In genomic region chr17:64118452-64118979, GRCh38 we compare ENCODE assay signal across 10 cellular contexts. TPM values are rescaled to one million over a fixed set of nuclear protein-coding genes. Genes with fewer than 3 reads are reported as not detected.
DNase-seq lines count a peak whose midpoint lies in the region; ATAC-seq and TF ChIP-seq lines count a peak whose summit lies in the region.
"Had no signal": no experiment of that assay in that cellular context is flagged by ENCODE, and none has a peak within 500 bp of the region (broad histone marks: within the 10 kb centered on the region; RNA-seq: fewer than 3 reads in every experiment).

No MANE protein-coding gene starts in this region.

- CTCF ChIA-PET in OCI-LY7 (lab: Charles Lee; ENCODE audit: unreplicated experiment), result interaction anchor here (1.0 to 1.1 kb wide), 2 partner anchors 55 to 172 kb away, joined by 3 read pairs; no protein-coding TSS in a partner anchor

- TF ChIP-seq POLR2A in spleen (IDR thresholded peaks at IDR 0.05), result no peak
- TF ChIP-seq POLR2A in GM18505 (IDR thresholded peaks at IDR 0.05; ENCODE audit: borderline replicate concordance, extremely low read depth, insufficient read depth, insufficient read length), result no peak

- peaks cover 39% of the 10 kb centered on the region; the same call in 1 of the 2 replicates for H3K79me2 ChIP-seq in OCI-LY7 (ENCODE audit: insufficient read depth, low read depth, low read length)

- no peak overlapping the region for H3K4me3 Mint-ChIP-seq in T-helper 1 cell treated with Interleukin-12 subunit alpha and Interleukin-12 subunit beta and Interleukin-4 antibody, amounts not matched to agents 30 μg/mL and 1 μg/mL, for 36 hours
- H3K4me3 Mint-ChIP-seq: B cell had no signal

- ATAC-seq in esophagus mucosa (peak; percentile 51), GM18505 (IDR thresholded peaks at IDR 0.05; ENCODE audit: unreplicated experiment) (no peak)

- no peaks in the 10 kb centered on the region for H3K27me3 Mint-ChIP-seq in T-helper 1 cell treated with Interleukin-12 subunit alpha and Interleukin-12 subunit beta and Interleukin-4 antibody, amounts not matched to agents 30 μg/mL and 1 μg/mL, for 36 hours (ENCODE audit: low read depth)
- H3K27me3 Mint-ChIP-seq: B cell had no signal

- H3K4me1 ChIP-seq in spleen (peaks cover 27 to 96% (median 62%) of the 10 kb centered on the region in 6 donors), OCI-LY7 (ENCODE audit: insufficient read depth, low read length, poor library complexity, severe bottlenecking) (peaks cover 30% of the 10 kb centered on the region)

- no peak for TF ChIP-seq CTCF in spleen (IDR thresholded peaks at IDR 0.05 in 8 of 11, conservative IDR thresholded peaks at IDR 0.05 in 3 of 11)
- TF ChIP-seq CTCF in OCI-LY7 (conservative IDR thresholded peaks at IDR 0.05; ENCODE audit: low read length), result no peak

- peak overlapping the region in 7 of 8 donors; percentile 9 to 72 (median 47) for H3K27ac ChIP-seq in spleen
- no peak overlapping the region for H3K27ac ChIP-seq in OCI-LY7 (ENCODE audit: low read depth, low read length, poor library complexity, severe bottlenecking)

- H3K4me3 ChIP-seq in spleen (peak overlapping the region in 1 of 8 donors; percentile 6), OCI-LY7 (ENCODE audit: low read depth, low read length, poor library complexity, severe bottlenecking) (no peak overlapping the region)

- peaks cover 64% of the 10 kb centered on the region for H3K4me1 Mint-ChIP-seq in T-helper 1 cell treated with Interleukin-12 subunit alpha and Interleukin-12 subunit beta and Interleukin-4 antibody, amounts not matched to agents 30 μg/mL and 1 μg/mL, for 36 hours (ENCODE audit: low read depth)

- POLR2A ChIA-PET in OCI-LY7 (lab: Charles Lee), result interaction anchor here (1.0 to 1.4 kb wide), 3 partner anchors 36 to 45 kb away, joined by 3 to 4 read pairs (median 3); no protein-coding TSS in a partner anchor

- H3K36me3 Mint-ChIP-seq in T-helper 1 cell treated with Interleukin-12 subunit alpha and Interleukin-12 subunit beta and Interleukin-4 antibody, amounts not matched to agents 30 μg/mL and 1 μg/mL, for 36 hours (ENCODE audit: low read depth), result peaks cover 52% of the 10 kb centered on the region

- H3K27ac Mint-ChIP-seq in T-helper 1 cell treated with Interleukin-12 subunit alpha and Interleukin-12 subunit beta and Interleukin-4 antibody, amounts not matched to agents 30 μg/mL and 1 μg/mL, for 36 hours, result peak overlapping the region; percentile 41
- H3K27ac Mint-ChIP-seq: B cell had no signal

- H3K9me3 Mint-ChIP-seq in T-helper 1 cell treated with Interleukin-12 subunit alpha and Interleukin-12 subunit beta and Interleukin-4 antibody, amounts not matched to agents 30 μg/mL and 1 μg/mL, for 36 hours, result no peaks in the 10 kb centered on the region

- H3K27me3 ChIP-seq in spleen (replicated peaks in 1 of 7), result no peaks in the 10 kb centered on the region
- H3K27me3 ChIP-seq: dorsolateral prefrontal cortex had no signal

- DNase-seq in T-helper 1 cell (no peak), NOMO-1 treated with DMSO at 0.1 percent for 48 hours (lab: John Stamatoyannopoulos, UW; ENCODE audit: unreplicated experiment) (peak; percentile 72), spleen (no peak), OCI-LY7 (ENCODE audit: low spot score) (no peak)
- DNase-seq in activated CD4-positive, CD25-positive, alpha-beta regulatory T cell treated with anti-CD3 and anti-CD28 coated beads, Interleukin-2, amount 50 U/mL, for 72 hours, result no peak

- no peak overlapping the region for H2AFZ ChIP-seq in OCI-LY7 (ENCODE audit: low read length)

- H3K4me2 ChIP-seq in OCI-LY7 (ENCODE audit: low read length), result no peak overlapping the region

- intact Hi-C loops in spleen (cut with DNase I; ENCODE audit: low total_unique reads), result no loop called here
- intact Hi-C loops in OCI-LY7 (cut with micrococcal nuclease; ENCODE audit: unreplicated experiment), result no loop called here

- H3K36me3 ChIP-seq in spleen, result peaks cover 0 to 7% (median 0%) of the 10 kb centered on the region in 6 donors
- peaks cover 12% of the 10 kb centered on the region; the same call in 1 of the 2 replicates for H3K36me3 ChIP-seq in OCI-LY7 (ENCODE audit: insufficient read depth, low read length)

- H3K9me2 ChIP-seq in OCI-LY7 (ENCODE audit: insufficient read depth, low read length), result no peaks in the 10 kb centered on the region

- BruUV-seq in OCI-LY7 (replicated peaks; lab: Mats Ljungman, UMichigan), result no TSS peak

- H3K9me3 ChIP-seq in spleen (no peaks in the 10 kb centered on the region), OCI-LY7 (ENCODE audit: low read length) (no peaks in the 10 kb centered on the region)

- H4K20me1 ChIP-seq in OCI-LY7 (ENCODE audit: insufficient read depth, low read length), result no peaks in the 10 kb centered on the region

- 23 to 41% (median 34%) methylated on average over 5 of the region's 5 CpGs for WGBS in spleen, 5 donors

RNA-seq across cellular contexts. Expression of gene ERN1, which starts 11.4 kb away (rescaled TPM):
- total RNA-seq in esophagus mucosa, result 18.5 TPM
- 10 to 100 TPM; 34.5 to 65.4 (median 47.2) TPM for total RNA-seq in spleen
- 1 to 10 TPM; 3.1 to 6.2 (median 3.7) TPM for polyA plus RNA-seq in spleen
- total RNA-seq in OCI-LY7 (2014; rRNA removed; shearing (Covaris generic)), result 14.7 and 22.0 TPM in 2 replicates
- 65.6 and 70.3 TPM in 2 replicates for total RNA-seq in OCI-LY7 (2022)
